21 cellular contexts compared by ENCODE assay signal in the genomic region with DNA sequence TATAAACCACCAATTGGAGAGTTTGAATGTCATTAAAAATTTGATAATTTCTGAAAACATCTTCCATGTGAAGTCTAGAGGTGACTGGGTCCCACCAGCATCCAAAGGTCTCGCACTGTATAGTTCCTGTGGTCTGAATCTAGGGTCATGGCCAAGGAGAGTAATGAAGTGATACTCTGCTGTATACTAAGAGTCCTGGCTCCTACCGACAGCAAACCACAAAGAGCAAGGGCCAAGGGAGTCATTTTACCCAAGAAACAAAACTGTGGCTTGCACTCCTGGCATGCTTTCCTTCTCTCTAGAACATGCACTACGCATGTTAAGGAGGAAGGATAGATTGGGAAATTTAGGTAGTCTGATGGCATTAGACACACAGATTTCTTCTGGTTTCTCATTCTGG.
"Had no signal": no experiment of that assay in that cellular context is flagged by ENCODE, and none has a peak within 500 bp of the region (broad histone marks: within the 10 kb centered on the region; RNA-seq: fewer than 3 reads in every experiment).

No MANE protein-coding gene starts in this region.

- H3K36me3 ChIP-seq: breast epithelium, prostate gland, right lobe of liver, stomach had no signal

- H3K4me3 ChIP-seq: breast epithelium, prostate gland, right lobe of liver, stomach had no signal

- ATAC-seq: activated CD8-positive, alpha-beta T cell treated with anti-CD3 and anti-CD28 coated beads for 36 hours; left ventricle myocardium superior; right lobe of liver; WTC11 had no signal

- H3K9me3 ChIP-seq: breast epithelium, prostate gland, right lobe of liver, stomach had no signal

- H3K4me1 ChIP-seq: breast epithelium, prostate gland, right lobe of liver had no signal

- H3K27ac ChIP-seq: breast epithelium, epithelial cell of prostate, prostate gland, right lobe of liver, stomach had no signal

- DNase-seq: activated CD4-positive, alpha-beta T cell treated with anti-CD3 and anti-CD28 coated beads for 48 hours; activated CD8-positive, alpha-beta T cell treated with anti-CD3 and anti-CD28 coated beads for 36 hours; activated gamma-delta T cell; activated T-cell treated with anti-CD3 and anti-CD28 coated beads, Interleukin-2, amount 50 U/mL, for 48 hours; amygdala; dermis blood vessel endothelial cell; glutamatergic neuron; hypothalamus; left ventricle myocardium superior; mesendoderm; nephron progenitor cell; right lobe of liver; stimulated activated CD4-positive, alpha-beta T cell treated with anti-CD3 and anti-CD28 coated beads, Interleukin-1b, Interleukin-23, amount 100 ng/mL, for 48 hours; stomach; T-helper 2 cell had no signal

- H3K27me3 ChIP-seq: breast epithelium, right lobe of liver, stomach had no signal

- FAIRE-seq: TTC549, urothelium cell line had no signal
